10 cellular contexts compared by ENCODE assay signal in the genomic region with DNA sequence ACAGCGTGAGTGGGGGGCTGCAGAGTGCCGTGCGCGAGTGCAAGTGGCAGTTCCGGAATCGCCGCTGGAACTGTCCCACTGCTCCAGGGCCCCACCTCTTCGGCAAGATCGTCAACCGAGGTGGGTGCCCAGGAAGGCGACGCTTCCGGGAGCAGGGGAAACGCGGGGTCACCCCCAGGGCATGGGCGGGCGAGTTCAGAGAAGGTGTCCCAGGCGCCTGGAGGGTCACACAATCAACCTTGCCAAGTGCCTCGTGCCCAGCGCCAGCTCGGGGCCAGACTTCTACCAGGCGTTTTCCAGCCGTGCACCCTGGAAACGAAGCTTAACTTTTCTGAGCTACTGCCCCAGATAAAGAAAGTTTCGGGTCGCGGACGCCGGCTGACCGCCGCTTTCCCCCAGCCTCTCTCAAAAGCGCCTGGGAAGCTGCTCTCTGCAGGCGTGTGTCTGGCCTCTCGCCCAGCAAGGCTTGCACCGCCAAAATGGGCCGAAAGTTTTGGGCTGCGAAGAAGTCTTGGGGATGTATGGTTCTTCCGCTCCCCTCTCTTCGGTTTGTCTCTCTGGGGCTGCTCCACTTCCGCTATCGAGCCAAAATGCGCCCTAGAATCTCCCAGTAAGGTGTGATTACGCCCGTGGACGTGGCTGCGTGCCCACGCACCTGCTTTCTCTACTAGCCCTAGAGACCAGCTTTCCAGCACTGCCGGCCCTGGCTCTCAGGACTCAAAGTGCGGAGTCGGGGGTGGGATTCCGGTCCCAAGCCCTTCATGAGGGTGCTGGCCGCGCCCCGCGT. TPM values are rescaled to one million over a fixed set of nuclear protein-coding genes. Genes with fewer than 3 reads are reported as not detected.
A peak's percentile ranks its signal among the peaks of the same experiment; 100 is the strongest.
DNase-seq lines count a peak whose midpoint lies in the region; ATAC-seq and TF ChIP-seq lines count a peak whose summit lies in the region.
"Had no signal": no experiment of that assay in that cellular context is flagged by ENCODE, and none has a peak within 500 bp of the region (broad histone marks: within the 10 kb centered on the region; RNA-seq: fewer than 3 reads in every experiment).

No MANE protein-coding gene starts in this region.

- H3K27ac ChIP-seq in SK-N-MC (no peak overlapping the region), osteoblast (ENCODE audit: low read depth, low read length) (no peak overlapping the region)
- H3K27ac ChIP-seq: VCaP had no signal

- H2AFZ ChIP-seq in osteoblast (ENCODE audit: low read length) = no peak overlapping the region

- H3K9me3 ChIP-seq in Caco-2 (no peaks in the 10 kb centered on the region), SK-N-MC (ENCODE audit: low read depth, low read length) (no peaks in the 10 kb centered on the region), osteoblast (ENCODE audit: low read depth, low read length) (no peaks in the 10 kb centered on the region)

- H3K9ac ChIP-seq in SK-N-MC (ENCODE audit: insufficient read length) = no peak overlapping the region

- H3K4me1 ChIP-seq in Caco-2 (peaks cover 23% of the 10 kb centered on the region), osteoblast (ENCODE audit: insufficient read depth, low read length) (peaks cover 20% of the 10 kb centered on the region)

- no peaks in the 10 kb centered on the region for H3K79me2 ChIP-seq in osteoblast (ENCODE audit: insufficient read depth, low read length)

- peak overlapping the region; percentile 51 for H3K4me2 ChIP-seq in osteoblast (ENCODE audit: insufficient read depth, low read length)

- no peaks in the 10 kb centered on the region for H4K20me1 ChIP-seq in osteoblast (ENCODE audit: insufficient read depth, low read length)

- intact Hi-C loops in Caco-2 (cut with micrococcal nuclease; ENCODE audit: unreplicated experiment) = loop anchor here (1.0 to 5.0 kb wide), 5 partner anchors 8 to 127 kb away; partner anchors contain the start of genes ARF3, DDX23 and WNT10B

- no peaks in the 10 kb centered on the region for H3K9me3 Mint-ChIP-seq in Caco-2 (ENCODE audit: unreplicated experiment)

- H3K4me1 Mint-ChIP-seq in Caco-2 (ENCODE audit: low read depth, unreplicated experiment) = peaks cover 17% of the 10 kb centered on the region

- peaks cover 23% of the 10 kb centered on the region for H3K36me3 Mint-ChIP-seq in Caco-2 (ENCODE audit: insufficient read depth, unreplicated experiment)

- H3K27ac Mint-ChIP-seq in Caco-2 (ENCODE audit: unreplicated experiment) = no peak overlapping the region

- DNase-seq in Caco-2 (no peak), SK-N-MC (ENCODE audit: low read depth, low spot score) (no peak), osteoblast (ENCODE audit: insufficient read length, low spot score, missing footprints) (peak; percentile 90), amniotic stem cell (lab: John Stamatoyannopoulos, UW) (no peak), cerebellum (ENCODE audit: low spot score) (no peak), HT-29 (ENCODE audit: low spot score) (no peak)
- peak; percentile 25 for DNase-seq in effector CD4-positive, alpha-beta T cell

- TF ChIP-seq CTCF in Caco-2 (IDR thresholded peaks at IDR 0.05; ENCODE audit: insufficient read depth in 1 of 2, low read depth in 1 of 2, low read length in 1 of 2, severe bottlenecking in 1 of 2, unreplicated experiment in 1 of 2) (no peak), osteoblast (IDR thresholded peaks at IDR 0.05; ENCODE audit: extremely low read depth, low read depth, low read length) (no peak)

- no TSS peak for BruUV-seq in Caco-2 (replicated peaks; lab: Mats Ljungman, UMichigan)

- CTCF ChIA-PET in Caco-2 (lab: Charles Lee) = interaction anchor here (0.6 to 7.8 kb wide), 21 partner anchors 8 to 418 kb away, joined by 3 to 90 read pairs (median 5); partner anchors contain the start of genes ARF3, DDN, FKBP11 and RHEBL1

- H3K4me3 ChIP-seq in Caco-2 (ENCODE audit: low read depth, low read length) (peak overlapping the region; percentile 48), SK-N-MC (peak overlapping the region; percentile 72), osteoblast (ENCODE audit: insufficient read depth, low read length) (peak overlapping the region; percentile 19)

- ATAC-seq in HG03442 (IDR thresholded peaks at IDR 0.05; ENCODE audit: unreplicated experiment) = no peak

- H3K27me3 Mint-ChIP-seq in Caco-2 (ENCODE audit: insufficient read depth, unreplicated experiment) = peaks cover 27% of the 10 kb centered on the region

- peak overlapping the region; percentile 80 for H3K4me3 Mint-ChIP-seq in Caco-2 (ENCODE audit: unreplicated experiment)

- POLR2A ChIA-PET in Caco-2 (lab: Charles Lee) = no interaction called here

- H3K36me3 ChIP-seq in Caco-2 (ENCODE audit: control insufficient read depth, insufficient read depth, low read length) = no peaks in the 10 kb centered on the region
- no peaks in the 10 kb centered on the region for H3K36me3 ChIP-seq in SK-N-MC (ENCODE audit: insufficient read depth, low read length)
- H3K36me3 ChIP-seq in osteoblast (ENCODE audit: insufficient read depth, low read length) = no peaks in the 10 kb centered on the region

- H3K27me3 ChIP-seq in Caco-2 (replicated peaks; ENCODE audit: control insufficient read depth, insufficient read depth, low read length) (peaks cover 14% of the 10 kb centered on the region), osteoblast (ENCODE audit: insufficient read depth, low read length) (peaks cover 65% of the 10 kb centered on the region)

RNA-seq across cellular contexts. Expression of gene WNT1, which starts 1.7 kb away (rescaled TPM):
- total RNA-seq in Caco-2 (2022) (0.63 TPM in 1 of 2 replicates, not detected in the other), osteoblast (not detected in 2 replicates), cerebellum (not detected)
- not detected in 2 replicates for total RNA-seq in HT-29 (2014; rRNA removed; shearing (Covaris generic))
- total RNA-seq: kidney epithelial cell had no signal

RNA-seq across cellular contexts. Expression of gene WNT10B, which starts 8.3 kb away (rescaled TPM):
- total RNA-seq in Caco-2 (2022) (4.2 and 4.4 TPM in 2 replicates), osteoblast (0.29 and 0.36 TPM in 2 replicates), cerebellum (5.7 TPM)
- 0.16 and 0.71 TPM in 2 replicates for total RNA-seq in HT-29 (2014; rRNA removed; shearing (Covaris generic))
- total RNA-seq: kidney epithelial cell had no signal

RNA-seq across cellular contexts. Expression of gene DDN, which starts 19.4 kb away (rescaled TPM):
- total RNA-seq in Caco-2 (2022) = 1.7 and 1.9 TPM in 2 replicates
- total RNA-seq in osteoblast = under 0.01 and 0.29 TPM in 2 replicates
- 0.64 TPM for total RNA-seq in cerebellum
- total RNA-seq in HT-29 (2014; rRNA removed; shearing (Covaris generic)) = 0.66 and 0.83 TPM in 2 replicates

RNA-seq across cellular contexts. Expression of gene ARF3, which starts 22.5 kb away (rescaled TPM):
- total RNA-seq in Caco-2 (2022) (249 and 257 TPM in 2 replicates), osteoblast (51.9 and 53.9 TPM in 2 replicates), cerebellum (49.6 TPM)
- 76.3 and 76.9 TPM in 2 replicates for total RNA-seq in HT-29 (2014; rRNA removed; shearing (Covaris generic))

RNA-seq across cellular contexts. Expression of gene PRKAG1, which starts 38.8 kb away (rescaled TPM):
- 60.3 and 61.4 TPM in 2 replicates for total RNA-seq in Caco-2 (2022)
- 81.3 and 89.0 TPM in 2 replicates for total RNA-seq in osteoblast
- total RNA-seq in cerebellum = 33.6 TPM
- total RNA-seq in HT-29 (2014; rRNA removed; shearing (Covaris generic)) = 38.4 and 50.4 TPM in 2 replicates

Comparison
In these comparisons a context has a peak if more than half of its experiments do, and no peak if none do; other contexts are left out.
1. DNase-seq: peak in effector CD4-positive, alpha-beta T cell (single experiment) and osteoblast (single experiment); none in Caco-2 (0 of 2), SK-N-MC (single experiment), amniotic stem cell (single experiment), cerebellum (single experiment) and HT-29 (single experiment).
2. H3K4me3 ChIP-seq: peak in every context shown above with its lines; median percentile 72 in SK-N-MC; 48 in Caco-2; 19 in osteoblast.